Comparison of ENCODE assay signal across 1 cellular context in the genomic region with DNA sequence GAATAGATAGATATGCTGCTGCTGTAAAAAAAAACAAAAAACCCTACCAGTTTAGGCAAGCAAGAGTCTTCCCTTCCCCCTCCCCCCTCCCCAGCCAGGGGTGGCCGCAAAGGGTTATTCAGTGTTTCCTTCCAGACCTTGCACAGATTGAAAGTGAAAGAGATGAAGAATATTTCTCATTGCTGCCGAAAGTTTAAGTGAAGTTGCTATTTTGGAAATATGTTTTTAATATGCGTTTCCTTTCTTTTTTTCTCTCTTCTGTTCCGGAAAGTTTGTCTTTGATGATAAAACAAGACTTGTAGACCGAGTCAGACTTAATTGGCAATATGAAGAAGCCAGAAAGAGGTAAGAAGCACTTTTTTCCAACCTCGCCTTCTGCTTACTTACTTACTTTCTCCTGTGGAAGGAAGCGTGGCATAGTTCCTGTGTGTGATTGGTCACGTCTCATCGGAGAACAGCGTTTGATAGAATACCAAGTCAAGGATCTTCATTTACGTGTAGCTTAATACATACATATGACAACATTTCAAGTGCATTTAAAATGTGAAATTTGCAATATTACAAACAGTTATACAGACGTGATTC.
A peak's percentile ranks its signal among the peaks of the same experiment; 100 is the strongest.
TF ChIP-seq lines count a peak whose summit lies in the region.

No MANE protein-coding gene starts in this region.

TF ChIP-seq in GM12878, 131 proteins besides CTCF, POLR2A, EP300 and RAD21 (continued from another document and continues in another):
- TF ChIP-seq, protein P1, sequence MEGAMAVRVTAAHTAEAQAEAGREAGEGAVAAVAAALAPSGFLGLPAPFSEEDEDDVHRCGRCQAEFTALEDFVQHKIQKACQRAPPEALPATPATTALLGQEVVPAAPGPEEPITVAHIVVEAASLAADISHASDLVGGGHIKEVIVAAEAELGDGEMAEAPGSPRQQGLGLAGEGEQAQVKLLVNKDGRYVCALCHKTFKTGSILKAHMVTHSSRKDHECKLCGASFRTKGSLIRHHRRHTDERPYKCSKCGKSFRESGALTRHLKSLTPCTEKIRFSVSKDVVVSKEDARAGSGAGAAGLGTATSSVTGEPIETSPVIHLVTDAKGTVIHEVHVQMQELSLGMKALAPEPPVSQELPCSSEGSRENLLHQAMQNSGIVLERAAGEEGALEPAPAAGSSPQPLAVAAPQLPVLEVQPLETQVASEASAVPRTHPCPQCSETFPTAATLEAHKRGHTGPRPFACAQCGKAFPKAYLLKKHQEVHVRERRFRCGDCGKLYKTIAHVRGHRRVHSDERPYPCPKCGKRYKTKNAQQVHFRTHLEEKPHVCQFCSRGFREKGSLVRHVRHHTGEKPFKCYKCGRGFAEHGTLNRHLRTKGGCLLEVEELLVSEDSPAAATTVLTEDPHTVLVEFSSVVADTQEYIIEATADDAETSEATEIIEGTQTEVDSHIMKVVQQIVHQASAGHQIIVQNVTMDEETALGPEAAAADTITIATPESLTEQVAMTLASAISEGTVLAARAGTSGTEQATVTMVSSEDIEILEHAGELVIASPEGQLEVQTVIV (IDR thresholded peaks at IDR 0.05; ENCODE audit: borderline replicate concordance, partially characterized antibody), result no peak
- TF ChIP-seq NR2C2 (IDR thresholded peaks at IDR 0.05; ENCODE audit: borderline replicate concordance, control insufficient read depth, insufficient read length, low read depth) (no peak), SIX5 (IDR thresholded peaks at IDR 0.05; ENCODE audit: low read depth, low read length, severe bottlenecking) (no peak), SMAD5 (IDR thresholded peaks at IDR 0.05; ENCODE audit: low read depth) (no peak), NBN (IDR thresholded peaks at IDR 0.05) (no peak; the same call in none of the 2 replicates), KAT2A (conservative IDR thresholded peaks at IDR 0.05; ENCODE audit: control insufficient read depth, low read depth, low read length) (no peak), BACH1 (IDR thresholded peaks at IDR 0.05; ENCODE audit: borderline replicate concordance) (no peak), SPI1 (IDR thresholded peaks at IDR 0.05; ENCODE audit: borderline replicate concordance, insufficient read depth, low read depth, low read length) (no peak), TCF7 (IDR thresholded peaks at IDR 0.05; ENCODE audit: borderline replicate concordance) (no peak), ZNF217 (IDR thresholded peaks at IDR 0.05) (no peak; the same call in 1 of the 2 replicates), GATAD2B (conservative IDR thresholded peaks at IDR 0.05; ENCODE audit: low read depth) (no peak), CREB1 (IDR thresholded peaks at IDR 0.05; ENCODE audit: low read depth) (no peak; the same call in 1 of the 2 replicates), TAF1 (IDR thresholded peaks at IDR 0.05; ENCODE audit: borderline replicate concordance, low read depth, low read length) (0 out of 2 replicates have a peak, but pooled peaks have one; percentile 31), ESRRA (IDR thresholded peaks at IDR 0.05; ENCODE audit: low read length) (no peak), CBX3 (IDR thresholded peaks at IDR 0.05; ENCODE audit: borderline replicate concordance, low read depth) (no peak), KLF5 (IDR thresholded peaks at IDR 0.05; ENCODE audit: partially characterized antibody) (peak; percentile 6), FOXK2 (IDR thresholded peaks at IDR 0.05) (no peak), ZZZ3 (IDR thresholded peaks at IDR 0.05; ENCODE audit: control insufficient read depth, insufficient read length, low read depth) (no peak), BCL11A (IDR thresholded peaks at IDR 0.05; ENCODE audit: low read depth, low read length) (no peak; the same call in 1 of the 2 replicates), RBBP5 (conservative IDR thresholded peaks at IDR 0.05) (no peak), NR2C1 (IDR thresholded peaks at IDR 0.05) (no peak), CHD2 (IDR thresholded peaks at IDR 0.05; ENCODE audit: borderline replicate concordance, low read depth, low read length) (peak; percentile 83), SMAD1 (IDR thresholded peaks at IDR 0.05; ENCODE audit: low read depth, partially characterized antibody) (peak; percentile 8), MTA3 (IDR thresholded peaks at IDR 0.05; ENCODE audit: borderline replicate concordance, low read length) (no peak; the same call in 1 of the 2 replicates), WRNIP1 (IDR thresholded peaks at IDR 0.05; ENCODE audit: borderline replicate concordance, low read depth, low read length) (no peak), SREBF2 (IDR thresholded peaks at IDR 0.05; ENCODE audit: low read length) (no peak), RELA (IDR thresholded peaks at IDR 0.05; ENCODE audit: borderline replicate concordance, partially characterized antibody) (no peak)
- TF ChIP-seq, protein P2, sequence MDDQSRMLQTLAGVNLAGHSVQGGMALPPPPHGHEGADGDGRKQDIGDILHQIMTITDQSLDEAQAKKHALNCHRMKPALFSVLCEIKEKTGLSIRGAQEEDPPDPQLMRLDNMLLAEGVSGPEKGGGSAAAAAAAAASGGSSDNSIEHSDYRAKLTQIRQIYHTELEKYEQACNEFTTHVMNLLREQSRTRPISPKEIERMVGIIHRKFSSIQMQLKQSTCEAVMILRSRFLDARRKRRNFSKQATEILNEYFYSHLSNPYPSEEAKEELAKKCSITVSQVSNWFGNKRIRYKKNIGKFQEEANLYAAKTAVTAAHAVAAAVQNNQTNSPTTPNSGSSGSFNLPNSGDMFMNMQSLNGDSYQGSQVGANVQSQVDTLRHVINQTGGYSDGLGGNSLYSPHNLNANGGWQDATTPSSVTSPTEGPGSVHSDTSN (IDR thresholded peaks at IDR 0.05; ENCODE audit: insufficient replicate concordance, low read depth, low read length), result no peak
- TF ChIP-seq, protein P3, sequence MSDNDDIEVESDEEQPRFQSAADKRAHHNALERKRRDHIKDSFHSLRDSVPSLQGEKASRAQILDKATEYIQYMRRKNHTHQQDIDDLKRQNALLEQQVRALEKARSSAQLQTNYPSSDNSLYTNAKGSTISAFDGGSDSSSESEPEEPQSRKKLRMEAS (IDR thresholded peaks at IDR 0.05; ENCODE audit: low read depth, low read length), result no peak
- TF ChIP-seq, protein P4, sequence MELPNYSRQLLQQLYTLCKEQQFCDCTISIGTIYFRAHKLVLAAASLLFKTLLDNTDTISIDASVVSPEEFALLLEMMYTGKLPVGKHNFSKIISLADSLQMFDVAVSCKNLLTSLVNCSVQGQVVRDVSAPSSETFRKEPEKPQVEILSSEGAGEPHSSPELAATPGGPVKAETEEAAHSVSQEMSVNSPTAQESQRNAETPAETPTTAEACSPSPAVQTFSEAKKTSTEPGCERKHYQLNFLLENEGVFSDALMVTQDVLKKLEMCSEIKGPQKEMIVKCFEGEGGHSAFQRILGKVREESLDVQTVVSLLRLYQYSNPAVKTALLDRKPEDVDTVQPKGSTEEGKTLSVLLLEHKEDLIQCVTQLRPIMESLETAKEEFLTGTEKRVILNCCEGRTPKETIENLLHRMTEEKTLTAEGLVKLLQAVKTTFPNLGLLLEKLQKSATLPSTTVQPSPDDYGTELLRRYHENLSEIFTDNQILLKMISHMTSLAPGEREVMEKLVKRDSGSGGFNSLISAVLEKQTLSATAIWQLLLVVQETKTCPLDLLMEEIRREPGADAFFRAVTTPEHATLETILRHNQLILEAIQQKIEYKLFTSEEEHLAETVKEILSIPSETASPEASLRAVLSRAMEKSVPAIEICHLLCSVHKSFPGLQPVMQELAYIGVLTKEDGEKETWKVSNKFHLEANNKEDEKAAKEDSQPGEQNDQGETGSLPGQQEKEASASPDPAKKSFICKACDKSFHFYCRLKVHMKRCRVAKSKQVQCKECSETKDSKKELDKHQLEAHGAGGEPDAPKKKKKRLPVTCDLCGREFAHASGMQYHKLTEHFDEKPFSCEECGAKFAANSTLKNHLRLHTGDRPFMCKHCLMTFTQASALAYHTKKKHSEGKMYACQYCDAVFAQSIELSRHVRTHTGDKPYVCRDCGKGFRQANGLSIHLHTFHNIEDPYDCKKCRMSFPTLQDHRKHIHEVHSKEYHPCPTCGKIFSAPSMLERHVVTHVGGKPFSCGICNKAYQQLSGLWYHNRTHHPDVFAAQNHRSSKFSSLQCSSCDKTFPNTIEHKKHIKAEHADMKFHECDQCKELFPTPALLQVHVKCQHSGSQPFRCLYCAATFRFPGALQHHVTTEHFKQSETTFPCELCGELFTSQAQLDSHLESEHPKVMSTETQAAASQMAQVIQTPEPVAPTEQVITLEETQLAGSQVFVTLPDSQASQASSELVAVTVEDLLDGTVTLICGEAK (IDR thresholded peaks at IDR 0.05; ENCODE audit: borderline replicate concordance), result no peak
- TF ChIP-seq, protein P5, sequence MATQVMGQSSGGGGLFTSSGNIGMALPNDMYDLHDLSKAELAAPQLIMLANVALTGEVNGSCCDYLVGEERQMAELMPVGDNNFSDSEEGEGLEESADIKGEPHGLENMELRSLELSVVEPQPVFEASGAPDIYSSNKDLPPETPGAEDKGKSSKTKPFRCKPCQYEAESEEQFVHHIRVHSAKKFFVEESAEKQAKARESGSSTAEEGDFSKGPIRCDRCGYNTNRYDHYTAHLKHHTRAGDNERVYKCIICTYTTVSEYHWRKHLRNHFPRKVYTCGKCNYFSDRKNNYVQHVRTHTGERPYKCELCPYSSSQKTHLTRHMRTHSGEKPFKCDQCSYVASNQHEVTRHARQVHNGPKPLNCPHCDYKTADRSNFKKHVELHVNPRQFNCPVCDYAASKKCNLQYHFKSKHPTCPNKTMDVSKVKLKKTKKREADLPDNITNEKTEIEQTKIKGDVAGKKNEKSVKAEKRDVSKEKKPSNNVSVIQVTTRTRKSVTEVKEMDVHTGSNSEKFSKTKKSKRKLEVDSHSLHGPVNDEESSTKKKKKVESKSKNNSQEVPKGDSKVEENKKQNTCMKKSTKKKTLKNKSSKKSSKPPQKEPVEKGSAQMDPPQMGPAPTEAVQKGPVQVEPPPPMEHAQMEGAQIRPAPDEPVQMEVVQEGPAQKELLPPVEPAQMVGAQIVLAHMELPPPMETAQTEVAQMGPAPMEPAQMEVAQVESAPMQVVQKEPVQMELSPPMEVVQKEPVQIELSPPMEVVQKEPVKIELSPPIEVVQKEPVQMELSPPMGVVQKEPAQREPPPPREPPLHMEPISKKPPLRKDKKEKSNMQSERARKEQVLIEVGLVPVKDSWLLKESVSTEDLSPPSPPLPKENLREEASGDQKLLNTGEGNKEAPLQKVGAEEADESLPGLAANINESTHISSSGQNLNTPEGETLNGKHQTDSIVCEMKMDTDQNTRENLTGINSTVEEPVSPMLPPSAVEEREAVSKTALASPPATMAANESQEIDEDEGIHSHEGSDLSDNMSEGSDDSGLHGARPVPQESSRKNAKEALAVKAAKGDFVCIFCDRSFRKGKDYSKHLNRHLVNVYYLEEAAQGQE (IDR thresholded peaks at IDR 0.05; ENCODE audit: low read depth, low read length), result no peak
- TF ChIP-seq, protein P6, sequence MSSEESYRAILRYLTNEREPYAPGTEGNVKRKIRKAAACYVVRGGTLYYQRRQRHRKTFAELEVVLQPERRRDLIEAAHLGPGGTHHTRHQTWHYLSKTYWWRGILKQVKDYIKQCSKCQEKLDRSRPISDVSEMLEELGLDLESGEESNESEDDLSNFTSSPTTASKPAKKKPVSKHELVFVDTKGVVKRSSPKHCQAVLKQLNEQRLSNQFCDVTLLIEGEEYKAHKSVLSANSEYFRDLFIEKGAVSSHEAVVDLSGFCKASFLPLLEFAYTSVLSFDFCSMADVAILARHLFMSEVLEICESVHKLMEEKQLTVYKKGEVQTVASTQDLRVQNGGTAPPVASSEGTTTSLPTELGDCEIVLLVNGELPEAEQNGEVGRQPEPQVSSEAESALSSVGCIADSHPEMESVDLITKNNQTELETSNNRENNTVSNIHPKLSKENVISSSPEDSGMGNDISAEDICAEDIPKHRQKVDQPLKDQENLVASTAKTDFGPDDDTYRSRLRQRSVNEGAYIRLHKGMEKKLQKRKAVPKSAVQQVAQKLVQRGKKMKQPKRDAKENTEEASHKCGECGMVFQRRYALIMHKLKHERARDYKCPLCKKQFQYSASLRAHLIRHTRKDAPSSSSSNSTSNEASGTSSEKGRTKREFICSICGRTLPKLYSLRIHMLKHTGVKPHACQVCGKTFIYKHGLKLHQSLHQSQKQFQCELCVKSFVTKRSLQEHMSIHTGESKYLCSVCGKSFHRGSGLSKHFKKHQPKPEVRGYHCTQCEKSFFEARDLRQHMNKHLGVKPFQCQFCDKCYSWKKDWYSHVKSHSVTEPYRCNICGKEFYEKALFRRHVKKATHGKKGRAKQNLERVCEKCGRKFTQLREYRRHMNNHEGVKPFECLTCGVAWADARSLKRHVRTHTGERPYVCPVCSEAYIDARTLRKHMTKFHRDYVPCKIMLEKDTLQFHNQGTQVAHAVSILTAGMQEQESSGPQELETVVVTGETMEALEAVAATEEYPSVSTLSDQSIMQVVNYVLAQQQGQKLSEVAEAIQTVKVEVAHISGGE (CRISPR knock-in tag; IDR thresholded peaks at IDR 0.05), result no peak
- TF ChIP-seq, protein P7, sequence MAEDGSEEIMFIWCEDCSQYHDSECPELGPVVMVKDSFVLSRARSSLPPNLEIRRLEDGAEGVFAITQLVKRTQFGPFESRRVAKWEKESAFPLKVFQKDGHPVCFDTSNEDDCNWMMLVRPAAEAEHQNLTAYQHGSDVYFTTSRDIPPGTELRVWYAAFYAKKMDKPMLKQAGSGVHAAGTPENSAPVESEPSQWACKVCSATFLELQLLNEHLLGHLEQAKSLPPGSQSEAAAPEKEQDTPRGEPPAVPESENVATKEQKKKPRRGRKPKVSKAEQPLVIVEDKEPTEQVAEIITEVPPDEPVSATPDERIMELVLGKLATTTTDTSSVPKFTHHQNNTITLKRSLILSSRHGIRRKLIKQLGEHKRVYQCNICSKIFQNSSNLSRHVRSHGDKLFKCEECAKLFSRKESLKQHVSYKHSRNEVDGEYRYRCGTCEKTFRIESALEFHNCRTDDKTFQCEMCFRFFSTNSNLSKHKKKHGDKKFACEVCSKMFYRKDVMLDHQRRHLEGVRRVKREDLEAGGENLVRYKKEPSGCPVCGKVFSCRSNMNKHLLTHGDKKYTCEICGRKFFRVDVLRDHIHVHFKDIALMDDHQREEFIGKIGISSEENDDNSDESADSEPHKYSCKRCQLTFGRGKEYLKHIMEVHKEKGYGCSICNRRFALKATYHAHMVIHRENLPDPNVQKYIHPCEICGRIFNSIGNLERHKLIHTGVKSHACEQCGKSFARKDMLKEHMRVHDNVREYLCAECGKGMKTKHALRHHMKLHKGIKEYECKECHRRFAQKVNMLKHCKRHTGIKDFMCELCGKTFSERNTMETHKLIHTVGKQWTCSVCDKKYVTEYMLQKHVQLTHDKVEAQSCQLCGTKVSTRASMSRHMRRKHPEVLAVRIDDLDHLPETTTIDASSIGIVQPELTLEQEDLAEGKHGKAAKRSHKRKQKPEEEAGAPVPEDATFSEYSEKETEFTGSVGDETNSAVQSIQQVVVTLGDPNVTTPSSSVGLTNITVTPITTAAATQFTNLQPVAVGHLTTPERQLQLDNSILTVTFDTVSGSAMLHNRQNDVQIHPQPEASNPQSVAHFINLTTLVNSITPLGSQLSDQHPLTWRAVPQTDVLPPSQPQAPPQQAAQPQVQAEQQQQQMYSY (CRISPR knock-in tag; IDR thresholded peaks at IDR 0.05), result no peak
- TF ChIP-seq, protein P8, sequence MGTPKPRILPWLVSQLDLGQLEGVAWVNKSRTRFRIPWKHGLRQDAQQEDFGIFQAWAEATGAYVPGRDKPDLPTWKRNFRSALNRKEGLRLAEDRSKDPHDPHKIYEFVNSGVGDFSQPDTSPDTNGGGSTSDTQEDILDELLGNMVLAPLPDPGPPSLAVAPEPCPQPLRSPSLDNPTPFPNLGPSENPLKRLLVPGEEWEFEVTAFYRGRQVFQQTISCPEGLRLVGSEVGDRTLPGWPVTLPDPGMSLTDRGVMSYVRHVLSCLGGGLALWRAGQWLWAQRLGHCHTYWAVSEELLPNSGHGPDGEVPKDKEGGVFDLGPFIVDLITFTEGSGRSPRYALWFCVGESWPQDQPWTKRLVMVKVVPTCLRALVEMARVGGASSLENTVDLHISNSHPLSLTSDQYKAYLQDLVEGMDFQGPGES (IDR thresholded peaks at IDR 0.05), result no peak
